In genomic region chr1:156464825-156465452, GRCh38 we compare ENCODE assay signal across 14 cellular contexts. TPM values are rescaled to one million over a fixed set of nuclear protein-coding genes. Genes with fewer than 3 reads are reported as not detected.
DNase-seq lines count a peak whose midpoint lies in the region; ATAC-seq, FAIRE-seq and TF ChIP-seq lines count a peak whose summit lies in the region.
"Had no signal": no experiment of that assay in that cellular context is flagged by ENCODE, and none has a peak within 500 bp of the region (broad histone marks: within the 10 kb centered on the region; RNA-seq: fewer than 3 reads in every experiment).

No MANE protein-coding gene starts in this region.

- no peak overlapping the region for H3K27ac Mint-ChIP-seq in endothelial cell (ENCODE audit: unreplicated experiment)
- H3K27ac Mint-ChIP-seq: CD8-positive, alpha-beta T cell; stimulated activated memory B cell treated with anti-CD40 and anti-IgM and Interleukin-4, amounts not matched to agents 10 μg/mL and 1 μg/mL and 100 μg/mL, for 72 hours had no signal

- TF ChIP-seq EP300 in A549 (IDR thresholded peaks at IDR 0.05) = no peak

- H3K4me2 ChIP-seq in A549 = peak overlapping the region; percentile 49; the same call in 1 of the 3 replicates
- H3K4me2 ChIP-seq in neuronal stem cell (ENCODE audit: insufficient read depth, low read length, poor library complexity, severe bottlenecking) = no peak overlapping the region

- H2BK5ac ChIP-seq in neuronal stem cell (ENCODE audit: low read length) = no peak overlapping the region

- H3K9me3 ChIP-seq in A549 (no peaks in the 10 kb centered on the region), MG63 (no peaks in the 10 kb centered on the region), neuronal stem cell (replicated peaks in 1 of 2; ENCODE audit: control insufficient read depth in 2 of 2, insufficient read depth in 1 of 2, low read depth in 1 of 2, low read length in 2 of 2) (no peaks in the 10 kb centered on the region)

- no peak overlapping the region for H2BK12ac ChIP-seq in neuronal stem cell (ENCODE audit: low read length)

- peaks cover 2% of the 10 kb centered on the region for H3K79me1 ChIP-seq in neuronal stem cell (ENCODE audit: low read depth, low read length)

- no peak overlapping the region for H4K91ac ChIP-seq in neuronal stem cell (ENCODE audit: low read depth, low read length, poor library complexity)

- H2AFZ ChIP-seq in neuronal stem cell (ENCODE audit: low read length) = no peak overlapping the region

- no peak overlapping the region for H2BK15ac ChIP-seq in neuronal stem cell (ENCODE audit: low read length)

- POLR2A ChIA-PET in A549 (lab: Yijun Ruan, JAX) = interaction anchor here (2.1 kb wide), 1 partner anchor 8 kb away, joined by 11 read pairs; no protein-coding TSS in a partner anchor

- H3K4me1 ChIP-seq in A549 = peaks cover 46% of the 10 kb centered on the region
- peaks cover 0 to 6% of the 10 kb centered on the region in 2 donors for H3K4me1 ChIP-seq in neuronal stem cell (ENCODE audit: control insufficient read depth in 2 of 2, insufficient read depth in 1 of 2, low read depth in 1 of 2, low read length in 2 of 2)

- ATAC-seq in A549 (no peak), GM18511 (IDR thresholded peaks at IDR 0.05; ENCODE audit: unreplicated experiment) (no peak)
- ATAC-seq in activated T-cell treated with anti-CD3 and anti-CD28 coated beads, Interleukin-2, amount 50 U/mL, for 4 hours = no peak
- ATAC-seq: CD8-positive, alpha-beta T cell; stimulated activated memory B cell treated with anti-CD40 and anti-IgM and Interleukin-4, amounts not matched to agents 10 μg/mL and 1 μg/mL and 100 μg/mL, for 72 hours had no signal

- peak overlapping the region; percentile 60 for H3K18ac ChIP-seq in neuronal stem cell (ENCODE audit: low read length)

- H3K4me3 ChIP-seq in A549 (no peak overlapping the region), MG63 (no peak overlapping the region), neuronal stem cell (ENCODE audit: low read length in 2 of 2) (no peak overlapping the region)

- no peak for TF ChIP-seq RAD21 in A549 (conservative IDR thresholded peaks at IDR 0.05 in 1 of 2, IDR thresholded peaks at IDR 0.05 in 1 of 2)

- H3K36me3 ChIP-seq in MG63 (peaks cover 31% of the 10 kb centered on the region), neuronal stem cell (replicated peaks in 1 of 2; ENCODE audit: control insufficient read depth in 2 of 2, insufficient read depth in 2 of 2, low read length in 2 of 2) (peaks cover 6 to 18% of the 10 kb centered on the region in 2 donors)

- H3K4me3 Mint-ChIP-seq in endothelial cell (ENCODE audit: unreplicated experiment) = peak overlapping the region; percentile 56
- H3K4me3 Mint-ChIP-seq in activated T-cell treated with anti-CD3 and anti-CD28 coated beads, Interleukin-2, amount 50 U/mL, for 4 hours = no peak overlapping the region
- H3K4me3 Mint-ChIP-seq: CD8-positive, alpha-beta T cell; stimulated activated memory B cell treated with anti-CD40 and anti-IgM and Interleukin-4, amounts not matched to agents 10 μg/mL and 1 μg/mL and 100 μg/mL, for 72 hours had no signal

- H3K27ac ChIP-seq in A549 (peak overlapping the region; percentile 35 to 63; a peak in 2 of 6 replicates), neuronal stem cell (replicated peaks; ENCODE audit: low read length) (no peak overlapping the region)

- H3K4me1 Mint-ChIP-seq in endothelial cell (ENCODE audit: unreplicated experiment) = peaks cover 25% of the 10 kb centered on the region
- H3K4me1 Mint-ChIP-seq in activated T-cell treated with anti-CD3 and anti-CD28 coated beads, Interleukin-2, amount 50 U/mL, for 4 hours (ENCODE audit: low read depth) = peaks cover 12% of the 10 kb centered on the region

- H3K9ac ChIP-seq in neuronal stem cell (ENCODE audit: low read depth, low read length, poor library complexity) = no peak overlapping the region

- H3K14ac ChIP-seq in neuronal stem cell (ENCODE audit: low read length) = no peak overlapping the region

- H3K9me3 Mint-ChIP-seq in endothelial cell (ENCODE audit: unreplicated experiment) = no peaks in the 10 kb centered on the region
- no peaks in the 10 kb centered on the region for H3K9me3 Mint-ChIP-seq in activated T-cell treated with anti-CD3 and anti-CD28 coated beads, Interleukin-2, amount 50 U/mL, for 4 hours
- H3K9me3 Mint-ChIP-seq: CD8-positive, alpha-beta T cell; stimulated activated memory B cell treated with anti-CD40 and anti-IgM and Interleukin-4, amounts not matched to agents 10 μg/mL and 1 μg/mL and 100 μg/mL, for 72 hours had no signal

- no peak overlapping the region for H4K8ac ChIP-seq in neuronal stem cell (ENCODE audit: low read depth, low read length)

- DNase-seq in A549 (ENCODE audit: low read depth in 1 of 2, low spot score in 1 of 2) (no peak), MG63 (peak; percentile 23), endothelial cell (ENCODE audit: low spot score) (no peak), neuronal stem cell (ENCODE audit: low spot score) (no peak), GM20000 (ENCODE audit: low spot score) (no peak), NCI-H82 treated with DMSO at 0.1 percent for 48 hours (lab: John Stamatoyannopoulos, UW; ENCODE audit: unreplicated experiment) (no peak)
- DNase-seq in activated T-cell treated with anti-CD3 and anti-CD28 coated beads, Interleukin-2, amount 50 U/mL, for 4 hours = no peak
- DNase-seq: CD8-positive, alpha-beta T cell; hippocampal formation; stimulated activated CD4-positive, alpha-beta T cell treated with anti-CD3 and anti-CD28 coated beads, Interleukin-15, amount 100 ng/mL, for 24 hours had no signal

- H3K4ac ChIP-seq in neuronal stem cell (ENCODE audit: low read length) = no peak overlapping the region

- 71% methylated on average over 9 of the region's 9 CpGs for WGBS in A549 (ENCODE audit: missing lambda C conversion rate)
- no CpG with 5 or more reads among the region's 9 CpGs for WGBS in neuronal stem cell (ENCODE audit: extremely low coverage in 2 of 2, insufficient read length in 2 of 2, insufficient replicate concordance in 1 of 2), 2 donors

- no peak for FAIRE-seq in A549 (lab: Jason Lieb, UNC)
- FAIRE-seq: H54, RCC 7860 had no signal

- H3K36me3 Mint-ChIP-seq in endothelial cell (ENCODE audit: low read depth, unreplicated experiment) = peaks cover 22% of the 10 kb centered on the region
- peaks cover 29% of the 10 kb centered on the region for H3K36me3 Mint-ChIP-seq in activated T-cell treated with anti-CD3 and anti-CD28 coated beads, Interleukin-2, amount 50 U/mL, for 4 hours (ENCODE audit: insufficient read depth)

- CTCF ChIA-PET in A549 (lab: Yijun Ruan, JAX) = interaction anchor here (0.6 to 24.0 kb wide), 8 partner anchors 8 to 144 kb away, joined by 3 to 474 read pairs (median 5); partner anchors contain the start of gene MEF2D

- TF ChIP-seq POLR2A in A549 (IDR thresholded peaks at IDR 0.05; ENCODE audit: low read length) = no peak

- H3K27me3 Mint-ChIP-seq in endothelial cell (ENCODE audit: unreplicated experiment) = peaks cover 10% of the 10 kb centered on the region
- H3K27me3 Mint-ChIP-seq in activated T-cell treated with anti-CD3 and anti-CD28 coated beads, Interleukin-2, amount 50 U/mL, for 4 hours (ENCODE audit: low read depth) = no peaks in the 10 kb centered on the region
- H3K27me3 Mint-ChIP-seq: stimulated activated memory B cell treated with anti-CD40 and anti-IgM and Interleukin-4, amounts not matched to agents 10 μg/mL and 1 μg/mL and 100 μg/mL, for 72 hours had no signal

- H2AK5ac ChIP-seq in neuronal stem cell (ENCODE audit: low read depth, low read length) = no peak overlapping the region

- H3K23ac ChIP-seq in neuronal stem cell (ENCODE audit: low read depth, low read length, poor library complexity) = no peak overlapping the region

- no peaks in the 10 kb centered on the region for H3K27me3 ChIP-seq in MG63
- H3K27me3 ChIP-seq in neuronal stem cell (ENCODE audit: control insufficient read depth in 3 of 3, insufficient read depth in 3 of 3, low read depth in 1 of 3, low read length in 3 of 3) = no peaks in the 10 kb centered on the region

- H2BK120ac ChIP-seq in neuronal stem cell (ENCODE audit: low read depth, low read length) = no peak overlapping the region

- no peak for TF ChIP-seq CTCF in A549 (IDR thresholded peaks at IDR 0.05)
- TF ChIP-seq CTCF in endothelial cell (IDR thresholded peaks at IDR 0.05; ENCODE audit: unreplicated experiment) = no peak
- no peak for TF ChIP-seq CTCF in GM20000 (IDR thresholded peaks at IDR 0.05; ENCODE audit: extremely low read depth, missing control alignments)

TF ChIP-seq in A549, 52 proteins besides CTCF, POLR2A, EP300 and RAD21 (continues in another document):
- TF ChIP-seq TP53 (CRISPR knock-in tag; IDR thresholded peaks at IDR 0.05) (no peak), CBX8 (IDR thresholded peaks at IDR 0.05) (no peak), TFCP2L1 (CRISPR knock-in tag; IDR thresholded peaks at IDR 0.05) (no peak), SMC3 (IDR thresholded peaks at IDR 0.05) (no peak), CBX2 (IDR thresholded peaks at IDR 0.05; ENCODE audit: borderline replicate concordance, low read depth) (no peak), KDM1A (IDR thresholded peaks at IDR 0.05; ENCODE audit: low read depth) (no peak), CHD4 (IDR thresholded peaks at IDR 0.05; ENCODE audit: borderline replicate concordance) (no peak), PHF8 (IDR thresholded peaks at IDR 0.05; ENCODE audit: borderline replicate concordance, low read depth) (no peak)

RNA-seq across cellular contexts. Expression of gene MEF2D, which starts 35.6 kb away (rescaled TPM):
- 16.8 and 20.8 TPM in 2 replicates for polyA plus RNA-seq in A549 (2011; rRNA removed)
- 24.1 and 35.9 TPM in 2 replicates for polyA plus RNA-seq in A549 (2012; cell fraction: cytosol; rRNA removed)
- 93.8 and 94.5 TPM in 2 replicates for polyA plus RNA-seq in A549 (2012; cell fraction: nucleus; rRNA removed)
- 20.7 to 23.4 TPM (median 22.8 TPM) in 3 replicates for polyA plus RNA-seq in A549 (2017; fragmentation: RNase III; extraction: RNeasy Plus Mini Kit Qiagen cat#74134 plus additional on column Dnase treatment)
- 22.8 and 26.8 TPM in 2 replicates for polyA minus RNA-seq in A549 (2011; rRNA and poly(A)+ RNA removed)
- total RNA-seq in MG63 (2014; rRNA removed; shearing (Covaris generic); ENCODE audit: low replicate concordance) = 3.4 and 11.7 TPM in 2 replicates
- 45.2 TPM for total RNA-seq in endothelial cell (ENCODE audit: unreplicated experiment)
- polyA plus RNA-seq in neuronal stem cell (2013, experiment 1 of 2) = 8.4 TPM
- polyA plus RNA-seq in neuronal stem cell (2013, experiment 2 of 2) = 9.2 TPM
- 10 to 100 TPM; 42.5 to 50.9 (median 46.3) TPM for total RNA-seq in activated T-cell treated with anti-CD3 and anti-CD28 coated beads, Interleukin-2, amount 50 U/mL, for 4 hours
